In the genomic region with DNA sequence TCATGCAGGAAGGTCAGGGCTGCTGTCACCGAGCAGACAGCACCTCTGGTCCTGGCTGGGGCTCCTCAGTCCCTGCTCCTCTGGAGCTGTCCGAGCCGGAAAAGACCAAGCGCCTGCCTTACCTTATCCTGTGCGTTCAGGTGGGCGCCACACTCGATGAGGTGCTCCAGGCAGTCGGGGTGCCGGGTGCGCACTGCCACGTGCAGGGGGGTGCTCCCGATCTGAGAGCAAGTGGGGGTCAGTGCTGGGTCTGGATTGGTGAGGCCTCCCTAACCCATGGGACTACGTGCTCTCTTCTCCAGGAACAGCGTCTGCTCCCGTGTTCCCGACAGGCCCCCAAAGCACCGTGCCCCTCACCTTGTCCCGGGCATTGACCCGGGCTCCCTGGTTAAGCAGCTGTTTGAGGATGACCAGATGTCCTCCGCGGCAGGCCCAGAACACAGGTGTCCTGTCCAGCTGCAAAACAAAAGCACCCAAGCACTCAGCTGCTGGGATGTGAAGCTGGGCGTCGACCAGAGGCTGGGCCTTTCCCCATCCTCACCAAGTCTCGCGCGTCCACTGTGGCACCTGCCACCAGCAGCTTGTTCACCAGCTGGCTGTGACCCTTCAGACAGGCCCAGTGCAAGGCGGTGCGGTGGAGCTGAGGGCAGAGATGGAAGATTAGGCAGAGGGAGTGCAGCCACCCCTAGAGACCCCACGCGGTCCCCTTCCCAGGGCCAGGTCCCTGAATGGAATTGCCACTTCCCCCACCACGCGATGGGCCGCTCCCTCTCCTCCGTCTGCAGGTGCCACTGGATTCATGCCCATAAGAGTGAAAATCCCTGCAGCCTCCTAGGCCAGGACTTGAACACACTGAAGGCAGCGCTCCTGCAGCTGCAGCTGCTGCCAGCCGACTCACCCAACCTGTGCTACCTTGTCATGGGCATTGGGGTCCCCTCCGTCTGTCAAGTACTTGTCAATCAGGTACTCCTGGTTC, we compare ENCODE assay signal across 2 cellular contexts.
TF ChIP-seq lines count a peak whose summit lies in the region.

No MANE protein-coding gene starts in this region.

TF ChIP-seq in GM23338, 12 proteins besides CTCF, POLR2A, EP300 and RAD21 (continues in another document):
- TF ChIP-seq NANOG (IDR thresholded peaks at IDR 0.05; ENCODE audit: borderline replicate concordance) (no peak), EZH2phosphoT487 (IDR thresholded peaks at IDR 0.05; ENCODE audit: unreplicated experiment) (no peak), POLR2AphosphoS5 (IDR thresholded peaks at IDR 0.05; ENCODE audit: low read depth) (no peak; the same call in 1 of the 2 replicates), STAT1 (IDR thresholded peaks at IDR 0.05; ENCODE audit: unreplicated experiment) (no peak), ZNF331 (CRISPR knock-in tag; IDR thresholded peaks at IDR 0.05; ENCODE audit: low read depth) (no peak), CREB1 (CRISPR knock-in tag; IDR thresholded peaks at IDR 0.05; ENCODE audit: low read depth) (no peak), JUNB (IDR thresholded peaks at IDR 0.05; ENCODE audit: unreplicated experiment) (no peak), ZNF114 (CRISPR knock-in tag; IDR thresholded peaks at IDR 0.05) (no peak)
- TF ChIP-seq, protein P1, sequence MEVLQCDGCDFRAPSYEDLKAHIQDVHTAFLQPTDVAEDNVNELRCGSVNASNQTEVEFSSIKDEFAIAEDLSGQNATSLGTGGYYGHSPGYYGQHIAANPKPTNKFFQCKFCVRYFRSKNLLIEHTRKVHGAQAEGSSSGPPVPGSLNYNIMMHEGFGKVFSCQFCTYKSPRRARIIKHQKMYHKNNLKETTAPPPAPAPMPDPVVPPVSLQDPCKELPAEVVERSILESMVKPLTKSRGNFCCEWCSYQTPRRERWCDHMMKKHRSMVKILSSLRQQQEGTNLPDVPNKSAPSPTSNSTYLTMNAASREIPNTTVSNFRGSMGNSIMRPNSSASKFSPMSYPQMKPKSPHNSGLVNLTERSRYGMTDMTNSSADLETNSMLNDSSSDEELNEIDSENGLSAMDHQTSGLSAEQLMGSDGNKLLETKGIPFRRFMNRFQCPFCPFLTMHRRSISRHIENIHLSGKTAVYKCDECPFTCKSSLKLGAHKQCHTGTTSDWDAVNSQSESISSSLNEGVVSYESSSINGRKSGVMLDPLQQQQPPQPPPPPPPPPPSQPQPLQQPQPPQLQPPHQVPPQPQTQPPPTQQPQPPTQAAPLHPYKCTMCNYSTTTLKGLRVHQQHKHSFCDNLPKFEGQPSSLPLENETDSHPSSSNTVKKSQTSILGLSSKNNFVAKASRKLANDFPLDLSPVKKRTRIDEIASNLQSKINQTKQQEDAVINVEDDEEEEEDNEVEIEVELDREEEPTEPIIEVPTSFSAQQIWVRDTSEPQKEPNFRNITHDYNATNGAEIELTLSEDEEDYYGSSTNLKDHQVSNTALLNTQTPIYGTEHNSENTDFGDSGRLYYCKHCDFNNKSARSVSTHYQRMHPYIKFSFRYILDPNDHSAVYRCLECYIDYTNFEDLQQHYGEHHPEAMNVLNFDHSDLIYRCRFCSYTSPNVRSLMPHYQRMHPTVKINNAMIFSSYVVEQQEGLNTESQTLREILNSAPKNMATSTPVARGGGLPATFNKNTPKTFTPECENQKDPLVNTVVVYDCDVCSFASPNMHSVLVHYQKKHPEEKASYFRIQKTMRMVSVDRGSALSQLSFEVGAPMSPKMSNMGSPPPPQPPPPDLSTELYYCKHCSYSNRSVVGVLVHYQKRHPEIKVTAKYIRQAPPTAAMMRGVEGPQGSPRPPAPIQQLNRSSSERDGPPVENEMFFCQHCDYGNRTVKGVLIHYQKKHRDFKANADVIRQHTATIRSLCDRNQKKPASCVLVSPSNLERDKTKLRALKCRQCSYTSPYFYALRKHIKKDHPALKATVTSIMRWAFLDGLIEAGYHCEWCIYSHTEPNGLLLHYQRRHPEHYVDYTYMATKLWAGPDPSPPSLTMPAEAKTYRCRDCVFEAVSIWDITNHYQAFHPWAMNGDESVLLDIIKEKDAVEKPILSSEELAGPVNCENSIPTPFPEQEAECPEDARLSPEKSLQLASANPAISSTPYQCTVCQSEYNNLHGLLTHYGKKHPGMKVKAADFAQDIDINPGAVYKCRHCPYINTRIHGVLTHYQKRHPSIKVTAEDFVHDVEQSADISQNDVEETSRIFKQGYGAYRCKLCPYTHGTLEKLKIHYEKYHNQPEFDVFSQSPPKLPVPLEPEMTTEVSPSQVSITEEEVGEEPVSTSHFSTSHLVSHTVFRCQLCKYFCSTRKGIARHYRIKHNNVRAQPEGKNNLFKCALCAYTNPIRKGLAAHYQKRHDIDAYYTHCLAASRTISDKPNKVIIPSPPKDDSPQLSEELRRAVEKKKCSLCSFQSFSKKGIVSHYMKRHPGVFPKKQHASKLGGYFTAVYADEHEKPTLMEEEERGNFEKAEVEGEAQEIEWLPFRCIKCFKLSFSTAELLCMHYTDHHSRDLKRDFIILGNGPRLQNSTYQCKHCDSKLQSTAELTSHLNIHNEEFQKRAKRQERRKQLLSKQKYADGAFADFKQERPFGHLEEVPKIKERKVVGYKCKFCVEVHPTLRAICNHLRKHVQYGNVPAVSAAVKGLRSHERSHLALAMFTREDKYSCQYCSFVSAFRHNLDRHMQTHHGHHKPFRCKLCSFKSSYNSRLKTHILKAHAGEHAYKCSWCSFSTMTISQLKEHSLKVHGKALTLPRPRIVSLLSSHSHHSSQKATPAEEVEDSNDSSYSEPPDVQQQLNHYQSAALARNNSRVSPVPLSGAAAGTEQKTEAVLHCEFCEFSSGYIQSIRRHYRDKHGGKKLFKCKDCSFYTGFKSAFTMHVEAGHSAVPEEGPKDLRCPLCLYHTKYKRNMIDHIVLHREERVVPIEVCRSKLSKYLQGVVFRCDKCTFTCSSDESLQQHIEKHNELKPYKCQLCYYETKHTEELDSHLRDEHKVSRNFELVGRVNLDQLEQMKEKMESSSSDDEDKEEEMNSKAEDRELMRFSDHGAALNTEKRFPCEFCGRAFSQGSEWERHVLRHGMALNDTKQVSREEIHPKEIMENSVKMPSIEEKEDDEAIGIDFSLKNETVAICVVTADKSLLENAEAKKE (CRISPR knock-in tag; IDR thresholded peaks at IDR 0.05) = no peak
- TF ChIP-seq, protein P2, sequence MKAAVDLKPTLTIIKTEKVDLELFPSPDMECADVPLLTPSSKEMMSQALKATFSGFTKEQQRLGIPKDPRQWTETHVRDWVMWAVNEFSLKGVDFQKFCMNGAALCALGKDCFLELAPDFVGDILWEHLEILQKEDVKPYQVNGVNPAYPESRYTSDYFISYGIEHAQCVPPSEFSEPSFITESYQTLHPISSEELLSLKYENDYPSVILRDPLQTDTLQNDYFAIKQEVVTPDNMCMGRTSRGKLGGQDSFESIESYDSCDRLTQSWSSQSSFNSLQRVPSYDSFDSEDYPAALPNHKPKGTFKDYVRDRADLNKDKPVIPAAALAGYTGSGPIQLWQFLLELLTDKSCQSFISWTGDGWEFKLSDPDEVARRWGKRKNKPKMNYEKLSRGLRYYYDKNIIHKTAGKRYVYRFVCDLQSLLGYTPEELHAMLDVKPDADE (IDR thresholded peaks at IDR 0.05) = no peak

TF ChIP-seq in GM12878, 131 proteins besides CTCF, POLR2A, EP300 and RAD21:
- TF ChIP-seq SMARCA5 (IDR thresholded peaks at IDR 0.05) (no peak), TBL1XR1 (IDR thresholded peaks at IDR 0.05; ENCODE audit: low read depth, low read length) (no peak), JUND (IDR thresholded peaks at IDR 0.05; ENCODE audit: low read depth, low read length) (no peak), ZNF622 (IDR thresholded peaks at IDR 0.05) (no peak), NBN (IDR thresholded peaks at IDR 0.05) (no peak), FOS (IDR thresholded peaks at IDR 0.05; ENCODE audit: borderline replicate concordance, extremely low read depth, insufficient read length) (no peak), TCF12 (IDR thresholded peaks at IDR 0.05; ENCODE audit: low read depth, low read length) (no peak), CHD1 (IDR thresholded peaks at IDR 0.05; ENCODE audit: low read depth, low read length) (no peak), HCFC1 (IDR thresholded peaks at IDR 0.05; ENCODE audit: low read length) (no peak), NFXL1 (IDR thresholded peaks at IDR 0.05; ENCODE audit: borderline replicate concordance) (no peak), CHD4 (IDR thresholded peaks at IDR 0.05) (no peak), MEF2A (IDR thresholded peaks at IDR 0.05; ENCODE audit: insufficient read depth, low read depth, low read length) (no peak), KAT2A (conservative IDR thresholded peaks at IDR 0.05; ENCODE audit: control insufficient read depth, low read depth, low read length) (no peak), DPF2 (IDR thresholded peaks at IDR 0.05) (no peak), CEBPB (IDR thresholded peaks at IDR 0.05; ENCODE audit: borderline replicate concordance in 1 of 2, low read depth in 2 of 2, low read length in 2 of 2) (no peak), SREBF2 (IDR thresholded peaks at IDR 0.05; ENCODE audit: low read length) (no peak), POLR2AphosphoS2 (IDR thresholded peaks at IDR 0.05; ENCODE audit: low read depth, low read length) (no peak), HDGF (IDR thresholded peaks at IDR 0.05) (no peak)
- TF ChIP-seq, protein P3, sequence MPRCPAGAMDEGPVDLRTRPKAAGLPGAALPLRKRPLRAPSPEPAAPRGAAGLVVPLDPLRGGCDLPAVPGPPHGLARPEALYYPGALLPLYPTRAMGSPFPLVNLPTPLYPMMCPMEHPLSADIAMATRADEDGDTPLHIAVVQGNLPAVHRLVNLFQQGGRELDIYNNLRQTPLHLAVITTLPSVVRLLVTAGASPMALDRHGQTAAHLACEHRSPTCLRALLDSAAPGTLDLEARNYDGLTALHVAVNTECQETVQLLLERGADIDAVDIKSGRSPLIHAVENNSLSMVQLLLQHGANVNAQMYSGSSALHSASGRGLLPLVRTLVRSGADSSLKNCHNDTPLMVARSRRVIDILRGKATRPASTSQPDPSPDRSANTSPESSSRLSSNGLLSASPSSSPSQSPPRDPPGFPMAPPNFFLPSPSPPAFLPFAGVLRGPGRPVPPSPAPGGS (IDR thresholded peaks at IDR 0.05; ENCODE audit: borderline replicate concordance, insufficient read depth, low read depth, low read length, poor library complexity, severe bottlenecking) = no peak
- TF ChIP-seq, protein P4, sequence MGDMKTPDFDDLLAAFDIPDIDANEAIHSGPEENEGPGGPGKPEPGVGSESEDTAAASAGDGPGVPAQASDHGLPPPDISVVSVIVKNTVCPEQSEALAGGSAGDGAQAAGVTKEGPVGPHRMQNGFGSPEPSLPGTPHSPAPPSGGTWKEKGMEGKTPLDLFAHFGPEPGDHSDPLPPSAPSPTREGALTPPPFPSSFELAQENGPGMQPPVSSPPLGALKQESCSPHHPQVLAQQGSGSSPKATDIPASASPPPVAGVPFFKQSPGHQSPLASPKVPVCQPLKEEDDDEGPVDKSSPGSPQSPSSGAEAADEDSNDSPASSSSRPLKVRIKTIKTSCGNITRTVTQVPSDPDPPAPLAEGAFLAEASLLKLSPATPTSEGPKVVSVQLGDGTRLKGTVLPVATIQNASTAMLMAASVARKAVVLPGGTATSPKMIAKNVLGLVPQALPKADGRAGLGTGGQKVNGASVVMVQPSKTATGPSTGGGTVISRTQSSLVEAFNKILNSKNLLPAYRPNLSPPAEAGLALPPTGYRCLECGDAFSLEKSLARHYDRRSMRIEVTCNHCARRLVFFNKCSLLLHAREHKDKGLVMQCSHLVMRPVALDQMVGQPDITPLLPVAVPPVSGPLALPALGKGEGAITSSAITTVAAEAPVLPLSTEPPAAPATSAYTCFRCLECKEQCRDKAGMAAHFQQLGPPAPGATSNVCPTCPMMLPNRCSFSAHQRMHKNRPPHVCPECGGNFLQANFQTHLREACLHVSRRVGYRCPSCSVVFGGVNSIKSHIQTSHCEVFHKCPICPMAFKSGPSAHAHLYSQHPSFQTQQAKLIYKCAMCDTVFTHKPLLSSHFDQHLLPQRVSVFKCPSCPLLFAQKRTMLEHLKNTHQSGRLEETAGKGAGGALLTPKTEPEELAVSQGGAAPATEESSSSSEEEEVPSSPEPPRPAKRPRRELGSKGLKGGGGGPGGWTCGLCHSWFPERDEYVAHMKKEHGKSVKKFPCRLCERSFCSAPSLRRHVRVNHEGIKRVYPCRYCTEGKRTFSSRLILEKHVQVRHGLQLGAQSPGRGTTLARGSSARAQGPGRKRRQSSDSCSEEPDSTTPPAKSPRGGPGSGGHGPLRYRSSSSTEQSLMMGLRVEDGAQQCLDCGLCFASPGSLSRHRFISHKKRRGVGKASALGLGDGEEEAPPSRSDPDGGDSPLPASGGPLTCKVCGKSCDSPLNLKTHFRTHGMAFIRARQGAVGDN (IDR thresholded peaks at IDR 0.05) = no peak
